ENCODE assay signal across 14 cellular contexts in genomic region chr12:124721501-124722154, GRCh38.
DNase-seq lines count a peak whose midpoint lies in the region; ATAC-seq and TF ChIP-seq lines count a peak whose summit lies in the region.
"Had no signal": no experiment of that assay in that cellular context is flagged by ENCODE, and none has a peak within 500 bp of the region (broad histone marks: within the 10 kb centered on the region; RNA-seq: fewer than 3 reads in every experiment).

No MANE protein-coding gene starts in this region.

- H3K79me2 ChIP-seq in Karpas-422 (ENCODE audit: low read length): no peaks in the 10 kb centered on the region

- no peak overlapping the region for H2AFZ ChIP-seq in Karpas-422 (ENCODE audit: low read length)

- H3K36me3 ChIP-seq in Karpas-422 (ENCODE audit: insufficient read depth, low read length): no peaks in the 10 kb centered on the region
- no peaks in the 10 kb centered on the region for H3K36me3 ChIP-seq in stomach
- H3K36me3 ChIP-seq: BE2C had no signal

- H3K4me2 ChIP-seq in Karpas-422 (ENCODE audit: low read depth, low read length, poor library complexity, severe bottlenecking): no peak overlapping the region

- H3K27ac ChIP-seq in Karpas-422 (ENCODE audit: low read length): no peak overlapping the region
- H3K27ac ChIP-seq in VCaP: peak overlapping the region; percentile 99
- peak overlapping the region in 4 of 5 donors; percentile 18 to 79 (median 50) for H3K27ac ChIP-seq in stomach
- no peak overlapping the region for H3K27ac ChIP-seq in caudate nucleus (ENCODE audit: low read depth, low read length)

- DNase-seq in Karpas-422: peak; percentile 38
- peak; percentile 54 for DNase-seq in kidney tubule cell (ENCODE audit: low spot score)
- no peak for DNase-seq in stomach
- DNase-seq in SIG-M5 treated with dmso at 0.1 percent for 504 hours (lab: John Stamatoyannopoulos, UW; ENCODE audit: unreplicated experiment): no peak
- no peak for DNase-seq in caudate nucleus (lab: John Stamatoyannopoulos, UW)
- DNase-seq: activated CD4-positive, alpha-beta T cell treated with anti-CD3 and anti-CD28 coated beads, Interleukin-2, amount 50 U/mL, for 48 hours; activated T-cell treated with anti-CD3 and anti-CD28 coated beads, Interleukin-2, amount 50 U/mL, for 4 hours; BE2C; natural killer cell; OCI-M1; SW 1271 had no signal

- WGBS in stomach, 5 donors: 71 to 84% (median 79%) methylated on average over 2 to 3 of the region's 3 CpGs

- no peak for TF ChIP-seq EP300 in stomach (IDR thresholded peaks at IDR 0.05)

- H3K27me3 ChIP-seq in Karpas-422 (ENCODE audit: low read length) (no peaks in the 10 kb centered on the region; the same call in 1 of the 2 replicates), stomach (no peaks in the 10 kb centered on the region)
- H3K27me3 ChIP-seq: BE2C had no signal

- no peaks in the 10 kb centered on the region for H3K9me3 ChIP-seq in Karpas-422 (ENCODE audit: low read length)
- no peaks in the 10 kb centered on the region for H3K9me3 ChIP-seq in stomach
- H3K9me3 ChIP-seq: BE2C had no signal

- no peak for TF ChIP-seq POLR2A in stomach (IDR thresholded peaks at IDR 0.05)

- ATAC-seq in HG03108 (IDR thresholded peaks at IDR 0.05; ENCODE audit: unreplicated experiment): no peak
- ATAC-seq: activated T-cell treated with anti-CD3 and anti-CD28 coated beads, Interleukin-2, amount 50 U/mL, for 4 hours had no signal

- no peak overlapping the region for H3K4me3 ChIP-seq in Karpas-422 (ENCODE audit: low read length)
- H3K4me3 ChIP-seq in stomach: no peak overlapping the region
- H3K4me3 ChIP-seq: lung had no signal

- no peak for TF ChIP-seq CTCF in VCaP (conservative IDR thresholded peaks at IDR 0.05)
- TF ChIP-seq CTCF in stomach (IDR thresholded peaks at IDR 0.05): no peak

- H3K9me2 ChIP-seq in Karpas-422 (replicated peaks; ENCODE audit: insufficient read depth, low read length): no peaks in the 10 kb centered on the region

- intact Hi-C loops in stomach (cut with DNase I; ENCODE audit: low total_unique reads): no loop called here

- no peak overlapping the region for H3K9ac ChIP-seq in Karpas-422 (ENCODE audit: low read length)

- H4K20me1 ChIP-seq in Karpas-422 (ENCODE audit: insufficient read depth, low read depth, low read length): no peaks in the 10 kb centered on the region

- no peaks in the 10 kb centered on the region for H3K4me1 ChIP-seq in Karpas-422 (ENCODE audit: low read length)
- peaks cover 0 to 27% (median 13%) of the 10 kb centered on the region in 4 donors for H3K4me1 ChIP-seq in stomach

Comparison
In these comparisons a context has a peak if more than half of its experiments do, and no peak if none do; other contexts are left out.
1. DNase-seq: peak in Karpas-422 (single experiment) and kidney tubule cell (single experiment); none in stomach (single experiment), SIG-M5 treated with dmso at 0.1 percent for 504 hours (single experiment) and caudate nucleus (0 of 61).
2. H3K27ac ChIP-seq: peak in VCaP (single experiment) and stomach (4 of 5); none in Karpas-422 (single experiment) and caudate nucleus (single experiment).